ENCODE assay signal across 15 cellular contexts in the genomic region with DNA sequence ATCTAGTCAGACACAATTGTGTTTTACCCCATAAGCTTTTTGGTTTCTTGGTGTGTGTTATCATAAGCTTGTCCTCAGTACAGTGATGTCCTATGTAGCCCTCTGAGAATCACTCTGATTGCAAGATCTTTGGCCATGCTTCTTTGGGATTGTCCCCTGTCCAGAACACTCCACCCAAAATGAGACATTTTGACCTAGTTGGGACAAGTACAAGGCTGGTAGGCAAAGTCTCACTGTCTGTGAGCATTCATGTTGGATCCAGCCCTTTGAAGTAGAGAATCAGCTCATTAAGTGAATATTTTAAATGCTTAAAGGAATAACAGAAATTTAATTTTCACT. TPM values are rescaled to one million over a fixed set of nuclear protein-coding genes. Genes with fewer than 3 reads are reported as not detected.
DNase-seq lines count a peak whose midpoint lies in the region; ATAC-seq and TF ChIP-seq lines count a peak whose summit lies in the region.
"Had no signal": no experiment of that assay in that cellular context is flagged by ENCODE, and none has a peak within 500 bp of the region (broad histone marks: within the 10 kb centered on the region; RNA-seq: fewer than 3 reads in every experiment).

No MANE protein-coding gene starts in this region.

- H3K36me3 Mint-ChIP-seq in stimulated activated naive CD8-positive, alpha-beta T cell treated with anti-CD3 and anti-CD28 coated beads, Interleukin-15, Interleukin-2, amounts not matched to agents 100 ng/mL and 50 ng/mL, for 24 hours (ENCODE audit: low read depth) = peaks cover 18% of the 10 kb centered on the region
- peaks cover 10% of the 10 kb centered on the region for H3K36me3 Mint-ChIP-seq in activated naive CD8-positive, alpha-beta T cell treated with anti-CD3 and anti-CD28 coated beads, Interleukin-2, amount 50 U/mL, for 24 hours (ENCODE audit: low read depth)
- H3K36me3 Mint-ChIP-seq in memory B cell = peaks cover 23% of the 10 kb centered on the region

- peaks cover 3% of the 10 kb centered on the region for H3K9me3 Mint-ChIP-seq in stimulated activated naive CD8-positive, alpha-beta T cell treated with anti-CD3 and anti-CD28 coated beads, Interleukin-15, Interleukin-2, amounts not matched to agents 100 ng/mL and 50 ng/mL, for 24 hours
- H3K9me3 Mint-ChIP-seq in activated naive CD8-positive, alpha-beta T cell treated with anti-CD3 and anti-CD28 coated beads, Interleukin-2, amount 50 U/mL, for 24 hours = no peaks in the 10 kb centered on the region
- H3K9me3 Mint-ChIP-seq in memory B cell = peaks cover 4% of the 10 kb centered on the region

- TF ChIP-seq CTCF in omental fat pad (IDR thresholded peaks at IDR 0.05) = no peak

- H3K4me3 Mint-ChIP-seq in stimulated activated naive CD8-positive, alpha-beta T cell treated with anti-CD3 and anti-CD28 coated beads, Interleukin-15, Interleukin-2, amounts not matched to agents 100 ng/mL and 50 ng/mL, for 24 hours = no peak overlapping the region
- H3K4me3 Mint-ChIP-seq in activated naive CD8-positive, alpha-beta T cell treated with anti-CD3 and anti-CD28 coated beads, Interleukin-2, amount 50 U/mL, for 24 hours = no peak overlapping the region
- H3K4me3 Mint-ChIP-seq in memory B cell = no peak overlapping the region
- H3K4me3 Mint-ChIP-seq: activated T-helper 1 cell treated with anti-CD3 and anti-CD28 coated beads, Interleukin-12 subunit alpha, Interleukin-12 subunit beta, Interleukin-2, Interleukin-4 antibody, amounts not matched to agents 30 ng/mL and 10 ng/mL and 1 ng/mL, durations not matched to agents 14 hours and 24 hours and 36 hours had no signal

- no peak for ATAC-seq in stimulated activated naive CD8-positive, alpha-beta T cell treated with anti-CD3 and anti-CD28 coated beads, Interleukin-15, Interleukin-2, amounts not matched to agents 100 U/mL and 50 U/mL, for 24 hours
- ATAC-seq in activated naive CD8-positive, alpha-beta T cell treated with anti-CD3 and anti-CD28 coated beads, Interleukin-2, amount 50 U/mL, for 24 hours = peak; percentile 12
- no peak for ATAC-seq in memory B cell (ENCODE audit: low read depth)
- ATAC-seq in omental fat pad (ENCODE audit: low FRiP score) = no peak
- ATAC-seq in GM18505 (IDR thresholded peaks at IDR 0.05; ENCODE audit: unreplicated experiment) = no peak

- H3K27ac Mint-ChIP-seq in stimulated activated naive CD8-positive, alpha-beta T cell treated with anti-CD3 and anti-CD28 coated beads, Interleukin-15, Interleukin-2, amounts not matched to agents 100 ng/mL and 50 ng/mL, for 24 hours = peak overlapping the region; percentile 77
- peak overlapping the region; percentile 64 for H3K27ac Mint-ChIP-seq in activated naive CD8-positive, alpha-beta T cell treated with anti-CD3 and anti-CD28 coated beads, Interleukin-2, amount 50 U/mL, for 24 hours
- H3K27ac Mint-ChIP-seq in memory B cell = peak overlapping the region; percentile 97
- H3K27ac Mint-ChIP-seq: activated T-helper 1 cell treated with anti-CD3 and anti-CD28 coated beads, Interleukin-12 subunit alpha, Interleukin-12 subunit beta, Interleukin-2, Interleukin-4 antibody, amounts not matched to agents 30 ng/mL and 10 ng/mL and 1 ng/mL, durations not matched to agents 14 hours and 24 hours and 36 hours had no signal

- H3K4me1 Mint-ChIP-seq in stimulated activated naive CD8-positive, alpha-beta T cell treated with anti-CD3 and anti-CD28 coated beads, Interleukin-15, Interleukin-2, amounts not matched to agents 100 ng/mL and 50 ng/mL, for 24 hours (ENCODE audit: low read depth) = peaks cover 80% of the 10 kb centered on the region
- peaks cover 83% of the 10 kb centered on the region for H3K4me1 Mint-ChIP-seq in activated naive CD8-positive, alpha-beta T cell treated with anti-CD3 and anti-CD28 coated beads, Interleukin-2, amount 50 U/mL, for 24 hours
- H3K4me1 Mint-ChIP-seq in memory B cell = peaks cover 51% of the 10 kb centered on the region

- DNase-seq in stimulated activated naive CD8-positive, alpha-beta T cell treated with anti-CD3 and anti-CD28 coated beads, Interleukin-15, Interleukin-2, amounts not matched to agents 100 U/mL and 50 U/mL, for 24 hours = no peak
- DNase-seq in activated naive CD8-positive, alpha-beta T cell treated with anti-CD3 and anti-CD28 coated beads, Interleukin-2, amount 50 U/mL, for 24 hours = no peak
- DNase-seq in memory B cell (ENCODE audit: low spot score in 2 of 2) (no peak), NCI-H1694 (lab: John Stamatoyannopoulos, UW) (no peak), omental fat pad (ENCODE audit: low spot score) (no peak), NCI-H1436 treated with DMSO at 0.1 percent for 48 hours (lab: John Stamatoyannopoulos, UW) (no peak)
- DNase-seq: activated CD4-positive, alpha-beta T cell treated with anti-CD3 and anti-CD28 coated beads, Interleukin-2, amount 50 U/mL, for 4 hours; GF-D8; heart right ventricle; islet precursor cell; NCI-H187; NCI-H510A had no signal

- no peaks in the 10 kb centered on the region for H3K27me3 Mint-ChIP-seq in stimulated activated naive CD8-positive, alpha-beta T cell treated with anti-CD3 and anti-CD28 coated beads, Interleukin-15, Interleukin-2, amounts not matched to agents 100 ng/mL and 50 ng/mL, for 24 hours
- no peaks in the 10 kb centered on the region for H3K27me3 Mint-ChIP-seq in activated naive CD8-positive, alpha-beta T cell treated with anti-CD3 and anti-CD28 coated beads, Interleukin-2, amount 50 U/mL, for 24 hours
- no peaks in the 10 kb centered on the region for H3K27me3 Mint-ChIP-seq in memory B cell

- TF ChIP-seq POLR2A in GM18505 (IDR thresholded peaks at IDR 0.05; ENCODE audit: borderline replicate concordance, extremely low read depth, insufficient read depth, insufficient read length) = no peak

RNA-seq across cellular contexts. Expression of a gene that starts 28.9 kb away (rescaled TPM):
- 10 to 100 TPM; 31.9 to 55.4 (median 42.5) TPM for total RNA-seq in omental fat pad
